ENCODE assay signal across 13 cellular contexts in the genomic region with DNA sequence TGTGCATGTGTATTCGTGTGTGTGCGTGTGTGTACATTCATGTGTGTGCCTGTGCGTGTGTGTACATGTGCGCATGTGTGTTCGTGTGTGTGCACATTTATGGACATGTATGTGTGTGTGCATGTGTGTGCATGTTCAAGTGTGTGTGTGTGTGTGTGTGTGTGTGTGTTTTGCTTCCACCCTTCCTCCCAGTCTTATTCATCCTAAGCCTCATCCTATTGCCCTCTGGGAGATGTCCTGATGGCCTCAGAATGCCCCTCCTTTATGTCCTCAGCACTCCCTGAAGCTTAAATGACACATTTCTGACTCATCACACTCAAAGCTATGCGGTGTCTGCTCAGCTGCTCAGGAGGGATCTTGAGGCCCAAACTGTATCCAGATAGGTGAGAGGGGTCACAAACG.
A peak's percentile ranks its signal among the peaks of the same experiment; 100 is the strongest.
DNase-seq lines count a peak whose midpoint lies in the region; ATAC-seq and TF ChIP-seq lines count a peak whose summit lies in the region.
"Had no signal": no experiment of that assay in that cellular context is flagged by ENCODE, and none has a peak within 500 bp of the region (broad histone marks: within the 10 kb centered on the region; RNA-seq: fewer than 3 reads in every experiment).

No MANE protein-coding gene starts in this region.

- H3K4me3 Mint-ChIP-seq in CD4-positive, alpha-beta T cell, result no peak overlapping the region

- H3K4me3 ChIP-seq in BLaER1, result no peak overlapping the region
- H3K4me3 ChIP-seq: vagina had no signal

- CTCF ChIA-PET in CD4-positive, alpha-beta T cell (lab: Charles Lee), result no interaction called here

- H3K36me3 ChIP-seq in BLaER1, result no peaks in the 10 kb centered on the region
- H3K36me3 ChIP-seq: vagina had no signal

- H3K27ac Mint-ChIP-seq in CD4-positive, alpha-beta T cell, result no peak overlapping the region

- ATAC-seq in CD4-positive, alpha-beta T cell (ENCODE audit: poor library complexity), result no peak
- ATAC-seq in HG02938 (IDR thresholded peaks at IDR 0.05; ENCODE audit: unreplicated experiment) (no peak), sciatic nerve (no peak)
- ATAC-seq: right cardiac atrium had no signal

- peak overlapping the region; percentile 27; the same call in 1 of the 2 replicates for H3K4me2 ChIP-seq in BLaER1
- H3K4me2 ChIP-seq: KMS-11 had no signal

- H3K9me3 Mint-ChIP-seq in CD4-positive, alpha-beta T cell, result no peaks in the 10 kb centered on the region

- POLR2A ChIA-PET in CD4-positive, alpha-beta T cell (lab: Charles Lee), result no interaction called here

- H3K9me3 ChIP-seq in BLaER1, result no peaks in the 10 kb centered on the region
- no peaks in the 10 kb centered on the region for H3K9me3 ChIP-seq in CD4-positive, alpha-beta T cell (ENCODE audit: control insufficient read depth, low read length)
- H3K9me3 ChIP-seq: vagina had no signal

- TF ChIP-seq CTCF in CD4-positive, alpha-beta T cell (IDR thresholded peaks at IDR 0.05), result no peak

- peaks cover 32% of the 10 kb centered on the region for H3K4me1 ChIP-seq in BLaER1
- H3K4me1 ChIP-seq: vagina had no signal

- H3K27me3 Mint-ChIP-seq in CD4-positive, alpha-beta T cell, result no peaks in the 10 kb centered on the region

- no peaks in the 10 kb centered on the region for H3K27me3 ChIP-seq in BLaER1
- no peaks in the 10 kb centered on the region for H3K27me3 ChIP-seq in CD4-positive, alpha-beta T cell (ENCODE audit: control insufficient read depth, insufficient read depth, low read length)
- H3K27me3 ChIP-seq: vagina had no signal

- DNase-seq in HS-27A (ENCODE audit: low read depth), result peak; percentile 77
- peak; percentile 37 for DNase-seq in amniotic epithelial cell (ENCODE audit: low read depth)
- peak; percentile 21 for DNase-seq in left kidney (ENCODE audit: low read depth, low spot score)
- DNase-seq in midbrain (lab: John Stamatoyannopoulos, UW), result no peak
- no peak for DNase-seq in CD4-positive, alpha-beta T cell
- DNase-seq in sciatic nerve (ENCODE audit: low spot score), result no peak
- DNase-seq: activated T-cell treated with anti-CD3 and anti-CD28 coated beads for 4 hours, cerebellar nuclear complex had no signal

- intact Hi-C loops in CD4-positive, alpha-beta T cell (cut with DNase I, micrococcal nuclease), result no loop called here
- intact Hi-C loops in sciatic nerve (cut with DNase I), result no loop called here

- no peaks in the 10 kb centered on the region for H3K36me3 Mint-ChIP-seq in CD4-positive, alpha-beta T cell (ENCODE audit: low read depth)

- H3K9ac ChIP-seq in BLaER1, result no peak overlapping the region
- H3K9ac ChIP-seq: KMS-11 had no signal

- no peaks in the 10 kb centered on the region for H3K4me1 Mint-ChIP-seq in CD4-positive, alpha-beta T cell (ENCODE audit: low read depth)

- no peak overlapping the region for H3K27ac ChIP-seq in BLaER1
- no peak overlapping the region for H3K27ac ChIP-seq in CD4-positive, alpha-beta T cell (ENCODE audit: low read depth, low read length)
- H3K27ac ChIP-seq: KMS-11, vagina had no signal

- no peaks in the 10 kb centered on the region for H4K20me1 ChIP-seq in BLaER1

Comparison
In these comparisons a context has a peak if more than half of its experiments do, and no peak if none do; other contexts are left out.
1. DNase-seq: peak in HS-27A (single experiment), amniotic epithelial cell (single experiment) and left kidney (single experiment); none in midbrain (single experiment), CD4-positive, alpha-beta T cell (0 of 10) and sciatic nerve (single experiment).